Comparison of ENCODE assay signal across 8 cellular contexts in genomic region chr10:132420469-132421376, GRCh38. TPM values are rescaled to one million over a fixed set of nuclear protein-coding genes. Genes with fewer than 3 reads are reported as not detected.
A peak's percentile ranks its signal among the peaks of the same experiment; 100 is the strongest.
DNase-seq lines count a peak whose midpoint lies in the region; TF ChIP-seq lines count a peak whose summit lies in the region.

No MANE protein-coding gene starts in this region.

- peak overlapping the region; percentile 56 for H3K14ac ChIP-seq in neuronal stem cell (ENCODE audit: low read length)

- H3K79me1 ChIP-seq in neuronal stem cell (ENCODE audit: low read depth, low read length) = peaks cover 6% of the 10 kb centered on the region

- H3K27ac ChIP-seq in KOPT-K1 (ENCODE audit: low read depth, low read length, poor library complexity, severe bottlenecking) (peak overlapping the region; percentile 46), breast epithelium (peak overlapping the region; percentile 86 to 90), neuronal stem cell (replicated peaks; ENCODE audit: low read length) (peak overlapping the region; percentile 51)

- H3K18ac ChIP-seq in neuronal stem cell (ENCODE audit: low read length) = peak overlapping the region; percentile 98

- no peak overlapping the region for H4K91ac ChIP-seq in neuronal stem cell (ENCODE audit: low read depth, low read length, poor library complexity)

- peak; percentile 63 for DNase-seq in GM20000 (ENCODE audit: low spot score)
- no peak for DNase-seq in breast epithelium (ENCODE audit: low spot score in 2 of 2)
- DNase-seq in neuronal stem cell (ENCODE audit: low spot score) = no peak
- no peak for DNase-seq in stimulated activated naive CD4-positive, alpha-beta T cell (lab: John Stamatoyannopoulos, UW)
- DNase-seq in amygdala (lab: John Stamatoyannopoulos, UW) = no peak
- DNase-seq in T-helper 2 cell = no peak
- DNase-seq in NCI-H2227 (lab: John Stamatoyannopoulos, UW; ENCODE audit: unreplicated experiment) = no peak

- H3K4me2 ChIP-seq in neuronal stem cell (ENCODE audit: insufficient read depth, low read length, poor library complexity, severe bottlenecking) = peak overlapping the region; percentile 15

- H3K4ac ChIP-seq in neuronal stem cell (ENCODE audit: low read length) = peak overlapping the region; percentile 98

- peak overlapping the region; percentile 76 for H3K9ac ChIP-seq in neuronal stem cell (ENCODE audit: low read depth, low read length, poor library complexity)

- H2BK12ac ChIP-seq in neuronal stem cell (ENCODE audit: low read length) = peak overlapping the region; percentile 100

- H2BK120ac ChIP-seq in neuronal stem cell (ENCODE audit: low read depth, low read length) = peak overlapping the region; percentile 90

- no peak overlapping the region for H3K23ac ChIP-seq in neuronal stem cell (ENCODE audit: low read depth, low read length, poor library complexity)

- peaks cover 0 to 24% of the 10 kb centered on the region in 2 donors for H3K4me1 ChIP-seq in breast epithelium
- H3K4me1 ChIP-seq in neuronal stem cell (ENCODE audit: control insufficient read depth in 2 of 2, insufficient read depth in 1 of 2, low read depth in 1 of 2, low read length in 2 of 2) = peaks cover 13 to 28% of the 10 kb centered on the region in 2 donors

- H3K36me3 ChIP-seq in KOPT-K1 (ENCODE audit: insufficient read depth, low read length) (no peaks in the 10 kb centered on the region), breast epithelium (no peaks in the 10 kb centered on the region), neuronal stem cell (replicated peaks in 1 of 2; ENCODE audit: control insufficient read depth in 2 of 2, insufficient read depth in 2 of 2, low read length in 2 of 2) (no peaks in the 10 kb centered on the region)

- H2AFZ ChIP-seq in neuronal stem cell (ENCODE audit: low read length) = no peak overlapping the region

- H3K4me3 ChIP-seq in breast epithelium (peak overlapping the region in 1 of 3 donors; percentile 31), neuronal stem cell (ENCODE audit: low read length in 2 of 2) (no peak overlapping the region)

- intact Hi-C loops in breast epithelium (cut with DNase I; ENCODE audit: low total_unique reads) = no loop called here

- no peak for TF ChIP-seq POLR2A in breast epithelium (IDR thresholded peaks at IDR 0.05)

- H2BK5ac ChIP-seq in neuronal stem cell (ENCODE audit: low read length) = peak overlapping the region; percentile 92

- H2AK5ac ChIP-seq in neuronal stem cell (ENCODE audit: low read depth, low read length) = peak overlapping the region; percentile 98

- TF ChIP-seq CTCF in GM20000 (IDR thresholded peaks at IDR 0.05; ENCODE audit: extremely low read depth, missing control alignments) (no peak), breast epithelium (IDR thresholded peaks at IDR 0.05) (no peak)

- peak overlapping the region; percentile 43 for H4K8ac ChIP-seq in neuronal stem cell (ENCODE audit: low read depth, low read length)

- no peaks in the 10 kb centered on the region for H3K27me3 ChIP-seq in breast epithelium
- H3K27me3 ChIP-seq in neuronal stem cell (ENCODE audit: control insufficient read depth in 3 of 3, insufficient read depth in 3 of 3, low read depth in 1 of 3, low read length in 3 of 3) = peaks cover 0 to 1% (median 0%) of the 10 kb centered on the region in 3 experiments

- WGBS in neuronal stem cell (ENCODE audit: extremely low coverage in 2 of 2, insufficient read length in 2 of 2, insufficient replicate concordance in 1 of 2), 2 donors = no CpG with 5 or more reads among the region's 25 CpGs

- no peaks in the 10 kb centered on the region for H3K9me3 ChIP-seq in KOPT-K1 (ENCODE audit: insufficient read depth, low read length, poor library complexity, severe bottlenecking)
- no peaks in the 10 kb centered on the region for H3K9me3 ChIP-seq in breast epithelium
- H3K9me3 ChIP-seq in neuronal stem cell (replicated peaks in 1 of 2; ENCODE audit: control insufficient read depth in 2 of 2, insufficient read depth in 1 of 2, low read depth in 1 of 2, low read length in 2 of 2) = peaks cover 0 to 7% of the 10 kb centered on the region in 2 donors

- peak overlapping the region; percentile 99 for H2BK15ac ChIP-seq in neuronal stem cell (ENCODE audit: low read length)

RNA-seq across cellular contexts. Expression of gene PWWP2B, which starts 23.7 kb away (rescaled TPM):
- total RNA-seq in breast epithelium = 10 to 100 TPM; 10.7 to 15.5 (median 13.4) TPM
- polyA plus RNA-seq in neuronal stem cell (2013, experiment 1 of 2) = 2.1 TPM
- polyA plus RNA-seq in neuronal stem cell (2013, experiment 2 of 2) = 2.0 TPM
